Comparison of ENCODE assay signal across 1 cellular context in the genomic region with DNA sequence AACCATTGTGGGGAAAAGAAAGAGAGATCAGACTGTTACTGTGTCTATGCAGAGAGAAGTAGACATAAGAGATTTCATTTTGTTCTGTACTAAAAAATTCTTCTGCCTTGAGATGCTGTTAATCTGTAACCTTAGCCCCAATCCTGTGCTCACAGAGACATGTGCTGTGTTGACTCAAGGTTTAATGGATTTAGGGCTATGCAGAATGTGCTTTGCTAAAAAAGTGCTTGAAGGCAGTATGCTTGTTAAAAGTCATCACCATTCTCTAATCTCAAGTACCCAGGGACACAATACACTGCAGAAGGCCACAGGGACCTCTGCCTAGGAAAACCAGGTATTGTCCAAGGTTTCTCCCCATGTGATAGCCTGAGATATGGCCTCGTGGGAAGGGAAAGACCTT.
A peak's percentile ranks its signal among the peaks of the same experiment; 100 is the strongest.
TF ChIP-seq lines count a peak whose summit lies in the region.
"Not testable (repeated sequence)": the region's sequence is repeated elsewhere in the genome, so short reads cannot be mapped to it uniquely, and the experiment has no call there.

No MANE protein-coding gene starts in this region.

TF ChIP-seq in HepG2, 621 proteins besides CTCF, POLR2A, EP300 and RAD21:
- TF ChIP-seq FOXA1 (IDR thresholded peaks at IDR 0.05): not testable (repeated sequence)
- 0 out of 2 replicates have a peak, but pooled peaks have one; percentile 14 for TF ChIP-seq FOXA1 (CRISPR knock-in tag; IDR thresholded peaks at IDR 0.05)
